Comparison of ENCODE assay signal across 8 cellular contexts in genomic region chr15:44853304-44853950, GRCh38.
A peak's percentile ranks its signal among the peaks of the same experiment; 100 is the strongest.
DNase-seq lines count a peak whose midpoint lies in the region; ATAC-seq and TF ChIP-seq lines count a peak whose summit lies in the region.
"Not testable (repeated sequence)": the region's sequence is repeated elsewhere in the genome, so short reads cannot be mapped to it uniquely, and the experiment has no call there.

No MANE protein-coding gene starts in this region.

- not testable (repeated sequence) for H3K4me1 ChIP-seq in RWPE2 (ENCODE audit: insufficient read depth, poor library complexity, severe bottlenecking)

- peak; percentile 62 for ATAC-seq in GM21619 (IDR thresholded peaks at IDR 0.05; ENCODE audit: unreplicated experiment)
- peak; percentile 84 for ATAC-seq in RWPE2 (ENCODE audit: low read depth)
- ATAC-seq in stimulated activated memory B cell treated with anti-CD40 and anti-IgM and Interleukin-4, amounts not matched to agents 10 μg/mL and 1 μg/mL and 100 μg/mL, for 72 hours, result peak; percentile 91

- not testable (repeated sequence) for H3K4me1 Mint-ChIP-seq in nephron; stimulated activated memory B cell treated with anti-CD40 and anti-IgM and Interleukin-4, amounts not matched to agents 10 μg/mL and 1 μg/mL and 100 μg/mL, for 72 hours

- 0 out of 2 replicates have a peak overlapping the region, but pooled peaks have one; percentile 9 for H3K4me3 ChIP-seq in MG63
- not testable (repeated sequence) for H3K4me3 ChIP-seq in RWPE2 (ENCODE audit: severe bottlenecking)

- H3K36me3 ChIP-seq in MG63; RWPE2 (ENCODE audit: low read depth): not testable (repeated sequence)

- DNase-seq in DMS114 treated with DMSO at 0.1 percent for 48 hours (lab: John Stamatoyannopoulos, UW; ENCODE audit: unreplicated experiment), result peak; percentile 16
- peak; percentile 48 for DNase-seq in MG63
- not testable (repeated sequence) for DNase-seq in RWPE2 (ENCODE audit: low spot score)
- DNase-seq in activated T-cell treated with anti-CD3 and anti-CD28 coated beads, Interleukin-2, amount 50 U/mL, for 1 hour, result peak; percentile 65
- peak; percentile 26 for DNase-seq in fibroblast of gingiva (ENCODE audit: low read depth)

- not testable (repeated sequence) for H3K27me3 ChIP-seq in MG63; RWPE2 (ENCODE audit: insufficient read depth, poor library complexity, severe bottlenecking)

- not testable (repeated sequence) for H3K36me3 Mint-ChIP-seq in nephron (ENCODE audit: low read depth); stimulated activated memory B cell treated with anti-CD40 and anti-IgM and Interleukin-4, amounts not matched to agents 10 μg/mL and 1 μg/mL and 100 μg/mL, for 72 hours

- not testable (repeated sequence) for H3K9me3 Mint-ChIP-seq in nephron; stimulated activated memory B cell treated with anti-CD40 and anti-IgM and Interleukin-4, amounts not matched to agents 10 μg/mL and 1 μg/mL and 100 μg/mL, for 72 hours

- TF ChIP-seq CTCF in RWPE2 (IDR thresholded peaks at IDR 0.05; ENCODE audit: poor library complexity, severe bottlenecking) (peak; percentile 99), nephron (IDR thresholded peaks at IDR 0.05; ENCODE audit: unreplicated experiment in 3 of 3) (peak; percentile 62 to 81 (median 76))

- H3K4me3 Mint-ChIP-seq in nephron; stimulated activated memory B cell treated with anti-CD40 and anti-IgM and Interleukin-4, amounts not matched to agents 10 μg/mL and 1 μg/mL and 100 μg/mL, for 72 hours: not testable (repeated sequence)

- peak overlapping the region in 2 of 3 experiments; percentile 5 to 59 for H3K27ac Mint-ChIP-seq in nephron
- H3K27ac Mint-ChIP-seq in stimulated activated memory B cell treated with anti-CD40 and anti-IgM and Interleukin-4, amounts not matched to agents 10 μg/mL and 1 μg/mL and 100 μg/mL, for 72 hours, result peak overlapping the region; percentile 7

- not testable (repeated sequence) for H3K9me3 ChIP-seq in MG63; RWPE2 (ENCODE audit: severe bottlenecking)

- peaks cover 12% of the 10 kb centered on the region for H3K27me3 Mint-ChIP-seq in nephron (ENCODE audit: low read depth)
- H3K27me3 Mint-ChIP-seq in stimulated activated memory B cell treated with anti-CD40 and anti-IgM and Interleukin-4, amounts not matched to agents 10 μg/mL and 1 μg/mL and 100 μg/mL, for 72 hours, result not testable (repeated sequence)

- H3K27ac ChIP-seq in RWPE2 (ENCODE audit: poor library complexity, severe bottlenecking), result not testable (repeated sequence)
